ENCODE assay signal across 7 cellular contexts in genomic region chr13:23579072-23579885, GRCh38. TPM values are rescaled to one million over a fixed set of nuclear protein-coding genes. Genes with fewer than 3 reads are reported as not detected.
DNase-seq lines count a peak whose midpoint lies in the region; ATAC-seq and TF ChIP-seq lines count a peak whose summit lies in the region.

No MANE protein-coding gene starts in this region.

- peak overlapping the region; percentile 73 for H3K9ac ChIP-seq in skeletal muscle satellite cell (ENCODE audit: low read depth, low read length)

- peak; percentile 50 for DNase-seq in NCI-H1694 (lab: John Stamatoyannopoulos, UW)
- DNase-seq in UCSD-AML1 (lab: John Stamatoyannopoulos, UW; ENCODE audit: unreplicated experiment), result peak; percentile 86
- DNase-seq in brain microvascular endothelial cell, result peak; percentile 83

- H3K4me3 ChIP-seq in brain microvascular endothelial cell (ENCODE audit: low read depth, low read length) (peak overlapping the region; percentile 85), iPS-18c (ENCODE audit: insufficient read depth, low read depth, low read length) (peak overlapping the region; percentile 82), skeletal muscle satellite cell (ENCODE audit: low read length) (peak overlapping the region; percentile 89)

- peaks cover 8% of the 10 kb centered on the region for H3K4me1 ChIP-seq in skeletal muscle satellite cell (ENCODE audit: control insufficient read depth, insufficient read depth, low read length)

- H3K27ac ChIP-seq in brain microvascular endothelial cell, result peak overlapping the region; percentile 83

- no peaks in the 10 kb centered on the region for H3K36me3 ChIP-seq in brain microvascular endothelial cell (replicated peaks)
- H3K36me3 ChIP-seq in skeletal muscle satellite cell (ENCODE audit: insufficient read depth, low read length), result no peaks in the 10 kb centered on the region

- in situ Hi-C loops in brain microvascular endothelial cell (cut with HindIII; ENCODE audit: low pct_ligation_motif_present, low sequenced_read_pairs), result no loop called here

- no peak for TF ChIP-seq CTCF in brain microvascular endothelial cell (IDR thresholded peaks at IDR 0.05; ENCODE audit: low read depth, low read length, missing control alignments)

- H3K27me3 ChIP-seq in brain microvascular endothelial cell (replicated peaks) (no peaks in the 10 kb centered on the region), skeletal muscle satellite cell (ENCODE audit: control insufficient read depth, insufficient read depth, low read length) (no peaks in the 10 kb centered on the region)

- peak overlapping the region; percentile 95 for H3K4me2 ChIP-seq in skeletal muscle satellite cell (ENCODE audit: low read length)

- ATAC-seq in GM18502 (IDR thresholded peaks at IDR 0.05; ENCODE audit: poor library complexity, unreplicated experiment) (peak; percentile 84), HG02759 (IDR thresholded peaks at IDR 0.05; ENCODE audit: unreplicated experiment) (peak; percentile 88)

- H3K9me3 ChIP-seq in iPS-18c (ENCODE audit: control insufficient read depth, insufficient read depth, low read length), result no peaks in the 10 kb centered on the region
- no peaks in the 10 kb centered on the region for H3K9me3 ChIP-seq in skeletal muscle satellite cell (replicated peaks; ENCODE audit: low read length)

RNA-seq across cellular contexts. Expression of gene TNFRSF19, which starts 9.1 kb away (rescaled TPM):
- total RNA-seq in skeletal muscle satellite cell (2012; rRNA removed), result 2.3 and 3.1 TPM in 2 replicates

Comparison
In these comparisons a context has a peak if more than half of its experiments do, and no peak if none do; other contexts are left out.
1. Peak in every context shown above with its lines: DNase-seq, ATAC-seq, H3K4me3 ChIP-seq and H3K27ac ChIP-seq.